ENCODE assay signal across 17 cellular contexts in the genomic region with DNA sequence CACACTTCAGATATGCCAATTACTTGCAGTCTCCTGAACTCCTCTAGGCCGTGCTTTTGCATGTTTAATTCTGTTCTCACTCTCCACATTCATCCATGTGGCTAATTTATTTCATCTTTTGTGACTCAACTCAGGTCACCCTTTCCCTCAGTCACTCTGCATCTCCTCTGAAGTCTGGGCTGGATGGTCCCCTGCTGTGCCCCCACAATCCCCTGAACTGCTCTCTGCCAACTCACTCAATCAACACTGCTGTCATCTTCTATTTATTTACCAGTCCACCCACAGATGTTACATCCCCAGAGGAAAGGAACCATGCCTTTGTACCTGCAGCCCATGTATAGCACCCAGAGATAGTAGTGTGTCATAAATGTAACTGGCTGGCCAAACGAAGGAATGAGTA.
"Had no signal": no experiment of that assay in that cellular context is flagged by ENCODE, and none has a peak within 500 bp of the region (broad histone marks: within the 10 kb centered on the region; RNA-seq: fewer than 3 reads in every experiment).

No MANE protein-coding gene starts in this region.

- H3K9me3 ChIP-seq: breast epithelium, lower lobe of right lung, ovary, upper lobe of left lung had no signal

- H3K27ac Mint-ChIP-seq: activated naive CD8-positive, alpha-beta T cell treated with anti-CD3 and anti-CD28 coated beads, Interleukin-2, amount 10 ng/mL, durations not matched to agents 7 days and 5 days; dendritic cell treated with granulocyte-macrophage colony-stimulating factor and Interleukin-4, amounts not matched to agents 40 ng/mL and 50 ng/mL, for 4 days; effector memory CD8-positive, alpha-beta T cell; stimulated activated naive CD8-positive, alpha-beta T cell treated with anti-CD3 and anti-CD28 coated beads, Interleukin-15, amount 100 ng/mL, for 72 hours had no signal

- H3K27me3 Mint-ChIP-seq: activated naive CD8-positive, alpha-beta T cell treated with anti-CD3 and anti-CD28 coated beads, Interleukin-2, amount 10 ng/mL, durations not matched to agents 7 days and 5 days; dendritic cell treated with granulocyte-macrophage colony-stimulating factor and Interleukin-4, amounts not matched to agents 40 ng/mL and 50 ng/mL, for 4 days had no signal

- DNase-seq: activated naive CD4-positive, alpha-beta T cell; activated naive CD8-positive, alpha-beta T cell treated with anti-CD3 and anti-CD28 coated beads, Interleukin-2, amount 10 ng/mL, durations not matched to agents 7 days and 5 days; activated T-cell treated with anti-CD3 and anti-CD28 coated beads for 4 hours; anterior cingulate cortex; cerebellar nuclear complex; effector memory CD8-positive, alpha-beta T cell; left colon; lower lobe of right lung; ovary; stimulated activated CD4-positive, alpha-beta T cell treated with anti-CD3 and anti-CD28 coated beads, Interleukin-1b, Interleukin-23, amount 100 ng/mL, for 48 hours; stimulated activated naive CD8-positive, alpha-beta T cell treated with anti-CD3 and anti-CD28 coated beads, Interleukin-15, amount 100 ng/mL, for 72 hours; T-helper 9 cell; upper lobe of left lung had no signal

- H3K36me3 ChIP-seq: breast epithelium, lower lobe of right lung, ovary, upper lobe of left lung had no signal

- H3K9me3 Mint-ChIP-seq: stimulated activated naive CD8-positive, alpha-beta T cell treated with anti-CD3 and anti-CD28 coated beads, Interleukin-15, amount 100 ng/mL, for 72 hours had no signal

- H3K36me3 Mint-ChIP-seq: activated naive CD8-positive, alpha-beta T cell treated with anti-CD3 and anti-CD28 coated beads, Interleukin-2, amount 10 ng/mL, durations not matched to agents 7 days and 5 days had no signal

- ATAC-seq: activated CD4-positive, CD25-positive, alpha-beta regulatory T cell treated with anti-CD3 and anti-CD28 coated beads, Interleukin-2, amount 50 U/mL, for 24 hours; effector memory CD8-positive, alpha-beta T cell; left colon; lower lobe of right lung; stimulated activated naive CD8-positive, alpha-beta T cell treated with anti-CD3 and anti-CD28 coated beads, Interleukin-15, amount 100 ng/mL, for 72 hours had no signal

- H3K4me1 Mint-ChIP-seq: activated naive CD8-positive, alpha-beta T cell treated with anti-CD3 and anti-CD28 coated beads, Interleukin-2, amount 10 ng/mL, durations not matched to agents 7 days and 5 days; stimulated activated naive CD8-positive, alpha-beta T cell treated with anti-CD3 and anti-CD28 coated beads, Interleukin-15, amount 100 ng/mL, for 72 hours had no signal

- H3K27me3 ChIP-seq: breast epithelium, ovary, upper lobe of left lung had no signal

- H3K4me3 Mint-ChIP-seq: activated naive CD8-positive, alpha-beta T cell treated with anti-CD3 and anti-CD28 coated beads, Interleukin-2, amount 10 ng/mL, durations not matched to agents 7 days and 5 days; dendritic cell treated with granulocyte-macrophage colony-stimulating factor and Interleukin-4, amounts not matched to agents 40 ng/mL and 50 ng/mL, for 4 days; effector memory CD8-positive, alpha-beta T cell; stimulated activated naive CD8-positive, alpha-beta T cell treated with anti-CD3 and anti-CD28 coated beads, Interleukin-15, amount 100 ng/mL, for 72 hours had no signal

- H3K4me3 ChIP-seq: breast epithelium, lower lobe of right lung, ovary, upper lobe of left lung had no signal

- H3K27ac ChIP-seq: breast epithelium, epithelial cell of prostate, lower lobe of right lung, ovary, upper lobe of left lung had no signal

- H3K4me1 ChIP-seq: breast epithelium, lower lobe of right lung, upper lobe of left lung had no signal
